Comparison of ENCODE assay signal across 19 cellular contexts in genomic region chr22:37500745-37501144, GRCh38. TPM values are rescaled to one million over a fixed set of nuclear protein-coding genes. Genes with fewer than 3 reads are reported as not detected.
DNase-seq lines count a peak whose midpoint lies in the region; ATAC-seq and TF ChIP-seq lines count a peak whose summit lies in the region.
"Had no signal": no experiment of that assay in that cellular context is flagged by ENCODE, and none has a peak within 500 bp of the region (broad histone marks: within the 10 kb centered on the region; RNA-seq: fewer than 3 reads in every experiment).

No MANE protein-coding gene starts in this region.

- H3K9me3 ChIP-seq in breast epithelium, result no peaks in the 10 kb centered on the region
- no peaks in the 10 kb centered on the region for H3K9me3 ChIP-seq in mammary epithelial cell (replicated peaks; ENCODE audit: insufficient read depth, low read length)
- H3K9me3 ChIP-seq in mucosa of rectum (ENCODE audit: control insufficient read depth in 2 of 2, low read length in 2 of 2), result no peaks in the 10 kb centered on the region
- no peaks in the 10 kb centered on the region for H3K9me3 ChIP-seq in transverse colon

- no TSS peak for BruUV-seq in mammary epithelial cell (replicated peaks; lab: Mats Ljungman, UMichigan)

- dilution Hi-C loops in mammary epithelial cell (cut with HindIII; ENCODE audit: low sequenced_read_pairs), result no loop called here

- no peak for TF ChIP-seq EP300 in transverse colon (IDR thresholded peaks at IDR 0.05; ENCODE audit: low read depth)

- H3K4me2 ChIP-seq in mammary epithelial cell (ENCODE audit: insufficient read depth, low read depth, low read length), result no peak overlapping the region
- H3K4me2 ChIP-seq: smooth muscle cell had no signal

- 94% methylated on average over 9 of the region's 9 CpGs for WGBS in mammary epithelial cell (ENCODE audit: low coverage, missing lambda C conversion rate)
- WGBS in transverse colon (ENCODE audit: low coverage in 1 of 2), 2 donors, result 44 to 73% methylated on average over 3 to 9 of the region's 9 CpGs
- 74 to 83% methylated on average over 9 of the region's 9 CpGs for WGBS in lower leg skin, 2 donors

- no peak for ATAC-seq in HG02852 (IDR thresholded peaks at IDR 0.05; ENCODE audit: unreplicated experiment)
- no peak for ATAC-seq in GM21390 (IDR thresholded peaks at IDR 0.05; ENCODE audit: unreplicated experiment)
- ATAC-seq: naive thymus-derived CD4-positive, alpha-beta T cell had no signal

- H2AFZ ChIP-seq in mammary epithelial cell (ENCODE audit: low read depth, low read length), result no peak overlapping the region

- peaks cover 90% of the 10 kb centered on the region for H3K79me2 ChIP-seq in mammary epithelial cell (ENCODE audit: insufficient read depth, low read length)

- DNase-seq in breast epithelium (ENCODE audit: low spot score in 2 of 2) (no peak), mammary epithelial cell (no peak), dermis blood vessel endothelial cell (peak; percentile 16), transverse colon (no peak), lower leg skin (ENCODE audit: low spot score in 2 of 2) (no peak)
- DNase-seq: activated CD4-positive, alpha-beta T cell treated with anti-CD3 and anti-CD28 coated beads for 4 hours; activated effector memory CD4-positive, alpha-beta T cell treated with anti-CD3 and anti-CD28 coated beads, Interleukin-2, amount 50 U/mL, for 16 hours; amniotic stem cell; DMS153; naive thymus-derived CD4-positive, alpha-beta T cell; NCI-H1105; NCI-H526 treated with DMSO at 0.1 percent for 48 hours; OCI-M1; stimulated activated CD4-positive, alpha-beta T cell treated with anti-CD3 and anti-CD28 coated beads, Interleukin-4, amount 100 ng/mL, for 4 hours had no signal

- intact Hi-C loops in breast epithelium (cut with DNase I; ENCODE audit: low total_unique reads), result no loop called here
- intact Hi-C loops in mammary epithelial cell (cut with micrococcal nuclease), result no loop called here
- intact Hi-C loops in transverse colon (cut with DNase I; ENCODE audit: low total_unique reads), result no loop called here
- intact Hi-C loops in lower leg skin (cut with DNase I; ENCODE audit: low total_unique reads), result no loop called here

- peaks cover 2 to 13% of the 10 kb centered on the region in 2 donors for H3K4me1 ChIP-seq in breast epithelium
- H3K4me1 ChIP-seq in mammary epithelial cell (ENCODE audit: insufficient read depth, low read length), result peaks cover 74% of the 10 kb centered on the region
- H3K4me1 ChIP-seq in mucosa of rectum (ENCODE audit: control insufficient read depth in 2 of 2, insufficient read depth in 2 of 2, low read length in 2 of 2), result peaks cover 57 to 62% of the 10 kb centered on the region in 2 donors
- H3K4me1 ChIP-seq in transverse colon, result peaks cover 10 to 62% (median 60%) of the 10 kb centered on the region in 4 donors

- no peak overlapping the region for H3K9ac ChIP-seq in mammary epithelial cell (ENCODE audit: insufficient read depth, low read length)
- H3K9ac ChIP-seq in mucosa of rectum (ENCODE audit: low read depth in 1 of 2, low read length in 2 of 2), result peak overlapping the region; percentile 67 to 79

- TF ChIP-seq POLR2A in breast epithelium (IDR thresholded peaks at IDR 0.05) (no peak), transverse colon (IDR thresholded peaks at IDR 0.05) (no peak), lower leg skin (IDR thresholded peaks at IDR 0.05) (no peak)

- no peak overlapping the region for H3K4me3 ChIP-seq in breast epithelium
- no peak overlapping the region for H3K4me3 ChIP-seq in mammary epithelial cell (replicated peaks in 1 of 3; ENCODE audit: insufficient read depth in 1 of 3, low read depth in 2 of 3, low read length in 3 of 3)
- peak overlapping the region in 1 of 2 donors; percentile 62 for H3K4me3 ChIP-seq in mucosa of rectum (ENCODE audit: low read length in 2 of 2)
- H3K4me3 ChIP-seq in transverse colon, result peak overlapping the region in 1 of 4 donors; percentile 32
- no peak overlapping the region for H3K4me3 ChIP-seq in lower leg skin (ENCODE audit: low read depth, poor library complexity, severe bottlenecking)
- H3K4me3 ChIP-seq: SK-N-MC, smooth muscle cell had no signal

- H3K36me3 ChIP-seq in breast epithelium (no peaks in the 10 kb centered on the region), mammary epithelial cell (ENCODE audit: insufficient read depth, low read length) (peaks cover 39% of the 10 kb centered on the region), mucosa of rectum (ENCODE audit: control insufficient read depth in 2 of 2, insufficient read depth in 2 of 2, low read length in 2 of 2) (peaks cover 7 to 20% of the 10 kb centered on the region in 2 donors), transverse colon (peaks cover 0 to 4% (median 0%) of the 10 kb centered on the region in 4 donors)

- in situ Hi-C loops in mammary epithelial cell (cut with MboI; ENCODE audit: low sequenced_read_pairs in 2 of 2), result no loop called here
- in situ Hi-C loops in transverse colon (cut with MboI; ENCODE audit: low pct_ligation_motif_present in 1 of 4, low pct_unique_long_range_greater_than_20kb in 1 of 4, low sequenced_read_pairs in 3 of 4), result no loop called here

- no peaks in the 10 kb centered on the region for H4K20me1 ChIP-seq in mammary epithelial cell (ENCODE audit: insufficient read depth, low read length)

- TF ChIP-seq CTCF in breast epithelium (IDR thresholded peaks at IDR 0.05), result no peak
- no peak for TF ChIP-seq CTCF in mammary epithelial cell (conservative IDR thresholded peaks at IDR 0.05 in 1 of 2, IDR thresholded peaks at IDR 0.05 in 1 of 2; ENCODE audit: extremely low read depth in 1 of 2, insufficient read depth in 1 of 2, low read depth in 1 of 2, low read length in 2 of 2)
- no peak for TF ChIP-seq CTCF in transverse colon (IDR thresholded peaks at IDR 0.05)
- TF ChIP-seq CTCF in lower leg skin (IDR thresholded peaks at IDR 0.05), result no peak

- peak overlapping the region; percentile 83 to 88 for H3K27ac ChIP-seq in breast epithelium
- no peak overlapping the region for H3K27ac ChIP-seq in mammary epithelial cell (ENCODE audit: insufficient read depth, low read depth, low read length)
- peak overlapping the region; percentile 100 for H3K27ac ChIP-seq in mucosa of rectum (ENCODE audit: low read depth in 2 of 2, low read length in 2 of 2)
- H3K27ac ChIP-seq in transverse colon, result peak overlapping the region; percentile 85 to 95 (median 91)
- H3K27ac ChIP-seq: SK-N-MC had no signal

- H3K27me3 ChIP-seq in breast epithelium, result no peaks in the 10 kb centered on the region
- H3K27me3 ChIP-seq in mammary epithelial cell (ENCODE audit: insufficient read depth, low read length), result no peaks in the 10 kb centered on the region
- H3K27me3 ChIP-seq in mucosa of rectum (ENCODE audit: control insufficient read depth in 2 of 2, insufficient read depth in 2 of 2, low read length in 2 of 2), result no peaks in the 10 kb centered on the region
- no peaks in the 10 kb centered on the region for H3K27me3 ChIP-seq in transverse colon

- CTCF ChIA-PET in mammary epithelial cell (lab: Charles Lee; ENCODE audit: low non-redundant PET), result no interaction called here

RNA-seq across cellular contexts. Expression of gene MFNG, which starts 14.6 kb away (rescaled TPM):
- total RNA-seq in breast epithelium, result 10 to 100 TPM in 2 of 3 donors, 1 to 10 TPM in 1; 9.4 to 20.6 (median 17.8) TPM
- total RNA-seq in mammary epithelial cell, result 10 to 100 TPM in 1 of 2 donors, 1 to 10 TPM in 1; 3.5 to 48.9 TPM
- polyA plus RNA-seq in mammary epithelial cell, result 6.0 TPM
- not detected for polyA minus RNA-seq in mammary epithelial cell
- 163 and 228 TPM in 2 replicates for total RNA-seq in dermis blood vessel endothelial cell
- total RNA-seq in transverse colon, result 10 to 100 TPM in 3 of 4 donors, 1 to 10 TPM in 1; 2.8 to 26.4 (median 15.7) TPM
- 10 to 100 TPM in 1 of 4 donors, 1 to 10 TPM in 3; 5.7 to 13.0 (median 6.3) TPM for total RNA-seq in lower leg skin
- total RNA-seq: smooth muscle cell had no signal

RNA-seq across cellular contexts. Expression of gene CARD10, which starts 18.5 kb away (rescaled TPM):
- total RNA-seq in breast epithelium, result 10 to 100 TPM in 2 of 3 donors, 1 to 10 TPM in 1; 2.9 to 12.1 (median 10.2) TPM
- total RNA-seq in mammary epithelial cell, result 100 to 1,000 TPM in 1 of 2 donors, 10 to 100 TPM in 1; 62.0 to 152 TPM
- 71.0 TPM for polyA plus RNA-seq in mammary epithelial cell
- 118 TPM for polyA minus RNA-seq in mammary epithelial cell
- 55.8 and 61.6 TPM in 2 replicates for total RNA-seq in dermis blood vessel endothelial cell
- total RNA-seq in transverse colon, result 100 to 1,000 TPM in 1 of 4 donors, 10 to 100 TPM in 3; 46.3 to 166 (median 60.9) TPM
- total RNA-seq in lower leg skin, result 10 to 100 TPM; 13.2 to 22.5 (median 18.6) TPM

RNA-seq across cellular contexts. Expression of gene CDC42EP1, which starts 59.5 kb away (rescaled TPM):
- total RNA-seq in breast epithelium (10 to 100 TPM; 13.8 to 43.0 (median 29.8) TPM), mammary epithelial cell (10 to 100 TPM; 17.5 to 98.4 TPM), dermis blood vessel endothelial cell (22.6 and 25.8 TPM in 2 replicates), transverse colon (10 to 100 TPM; 27.3 to 52.9 (median 28.9) TPM), lower leg skin (10 to 100 TPM; 44.4 to 80.1 (median 70.5) TPM)
- polyA plus RNA-seq in mammary epithelial cell, result 12.7 TPM
- 32.2 TPM for polyA minus RNA-seq in mammary epithelial cell
- polyA plus RNA-seq: naive thymus-derived CD4-positive, alpha-beta T cell had no signal
